In the genomic region with DNA sequence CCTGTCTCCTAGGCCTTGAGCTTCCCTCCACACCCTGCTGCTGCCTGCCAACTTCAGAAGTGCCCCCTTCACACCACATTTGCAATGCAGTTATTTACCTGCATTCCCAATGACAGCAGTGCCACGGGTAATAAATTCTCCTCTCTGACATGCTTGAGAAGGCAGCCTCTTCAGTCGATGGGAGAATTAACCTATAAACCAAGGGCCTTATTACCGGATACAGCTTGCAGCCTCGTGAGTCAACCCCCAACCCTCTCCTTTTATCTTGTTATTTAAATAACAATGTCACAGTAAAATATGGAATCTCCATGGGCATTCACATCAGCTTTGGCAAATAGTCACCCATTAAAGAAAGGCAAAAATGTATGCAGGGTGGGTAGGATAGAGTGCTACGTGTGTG, we compare ENCODE assay signal across 22 cellular contexts. TPM values are rescaled to one million over a fixed set of nuclear protein-coding genes. Genes with fewer than 3 reads are reported as not detected.
DNase-seq lines count a peak whose midpoint lies in the region; ATAC-seq and TF ChIP-seq lines count a peak whose summit lies in the region.
"Had no signal": no experiment of that assay in that cellular context is flagged by ENCODE, and none has a peak within 500 bp of the region (broad histone marks: within the 10 kb centered on the region; RNA-seq: fewer than 3 reads in every experiment).

No MANE protein-coding gene starts in this region.

- TF ChIP-seq CTCF in transverse colon (IDR thresholded peaks at IDR 0.05) = no peak

- H3K27ac Mint-ChIP-seq in natural killer cell treated with Interleukin-12 subunit alpha and Interleukin-12 subunit beta and Interleukin-15 and Interleukin-18, amount 100 ng/mL, for 72 hours = no peak overlapping the region
- H3K27ac Mint-ChIP-seq in activated CD4-positive, alpha-beta memory T cell treated with anti-CD3 and anti-CD28 coated beads for 36 hours = no peak overlapping the region
- H3K27ac Mint-ChIP-seq: activated CD8-positive, alpha-beta T cell treated with anti-CD3 and anti-CD28 coated beads for 36 hours; activated naive CD4-positive, alpha-beta T cell treated with anti-CD3 and anti-CD28 coated beads, Interleukin-2, amount 10 ng/mL, durations not matched to agents 7 days and 5 days had no signal

- H3K4me3 Mint-ChIP-seq in natural killer cell treated with Interleukin-12 subunit alpha and Interleukin-12 subunit beta and Interleukin-15 and Interleukin-18, amount 100 ng/mL, for 72 hours = no peak overlapping the region
- no peak overlapping the region for H3K4me3 Mint-ChIP-seq in activated CD4-positive, alpha-beta memory T cell treated with anti-CD3 and anti-CD28 coated beads for 36 hours
- H3K4me3 Mint-ChIP-seq: activated CD8-positive, alpha-beta T cell treated with anti-CD3 and anti-CD28 coated beads for 36 hours; activated naive CD4-positive, alpha-beta T cell treated with anti-CD3 and anti-CD28 coated beads, Interleukin-2, amount 10 ng/mL, durations not matched to agents 7 days and 5 days; activated T-cell treated with anti-CD3 and anti-CD28 coated beads, Interleukin-2, amount 50 U/mL, for 4 hours; IgD-negative memory B cell; neural crest cell had no signal

- POLR2A ChIA-PET in activated CD4-positive, alpha-beta memory T cell treated with anti-CD3 and anti-CD28 coated beads for 36 hours (lab: Charles Lee) = no interaction called here

- CTCF ChIA-PET in activated CD4-positive, alpha-beta memory T cell treated with anti-CD3 and anti-CD28 coated beads for 36 hours (lab: Charles Lee) = no interaction called here

- no peak for TF ChIP-seq EP300 in transverse colon (IDR thresholded peaks at IDR 0.05; ENCODE audit: low read depth)

- no peaks in the 10 kb centered on the region for H3K27me3 ChIP-seq in transverse colon
- H3K27me3 ChIP-seq: hepatocyte, MG63, tibial nerve had no signal

- in situ Hi-C loops in transverse colon (cut with MboI; ENCODE audit: low pct_ligation_motif_present in 1 of 4, low pct_unique_long_range_greater_than_20kb in 1 of 4, low sequenced_read_pairs in 3 of 4) = no loop called here

- peaks cover 19 to 40% of the 10 kb centered on the region in 2 donors for H3K27me3 Mint-ChIP-seq in natural killer cell treated with Interleukin-12 subunit alpha and Interleukin-12 subunit beta and Interleukin-15 and Interleukin-18, amount 100 ng/mL, for 72 hours
- peaks cover 13% of the 10 kb centered on the region for H3K27me3 Mint-ChIP-seq in activated CD4-positive, alpha-beta memory T cell treated with anti-CD3 and anti-CD28 coated beads for 36 hours

- DNase-seq in DMS153 treated with DMSO at 0.1 percent for 48 hours (lab: John Stamatoyannopoulos, UW; ENCODE audit: unreplicated experiment) (peak; percentile 65), NCI-H1417 treated with DMSO at 0.1 percent for 48 hours (lab: John Stamatoyannopoulos, UW) (peak; percentile 31), NCI-H524 treated with DMSO at 0.1 percent for 48 hours (lab: John Stamatoyannopoulos, UW) (peak; percentile 35), kidney glomerular epithelial cell (lab: John Stamatoyannopoulos, UW) (peak; percentile 76), transverse colon (no peak)
- DNase-seq in natural killer cell treated with Interleukin-12 subunit alpha and Interleukin-12 subunit beta and Interleukin-15 and Interleukin-18, amount 100 ng/mL, for 72 hours (ENCODE audit: low spot score) = no peak
- no peak for DNase-seq in activated CD4-positive, alpha-beta memory T cell treated with anti-CD3 and anti-CD28 coated beads for 36 hours
- DNase-seq: activated CD8-positive, alpha-beta T cell treated with anti-CD3 and anti-CD28 coated beads for 36 hours; activated naive CD4-positive, alpha-beta T cell treated with anti-CD3 and anti-CD28 coated beads, Interleukin-2, amount 10 ng/mL, durations not matched to agents 7 days and 5 days; activated T-cell treated with anti-CD3 and anti-CD28 coated beads, Interleukin-2, amount 50 U/mL, for 4 hours; C1 segment of cervical spinal cord; MG63; retina; SHP77; stimulated activated naive CD4-positive, alpha-beta T cell; T-helper 1 cell had no signal

- H3K4me1 Mint-ChIP-seq in natural killer cell treated with Interleukin-12 subunit alpha and Interleukin-12 subunit beta and Interleukin-15 and Interleukin-18, amount 100 ng/mL, for 72 hours (ENCODE audit: low read depth in 2 of 2) = no peaks in the 10 kb centered on the region
- H3K4me1 Mint-ChIP-seq in activated CD4-positive, alpha-beta memory T cell treated with anti-CD3 and anti-CD28 coated beads for 36 hours (ENCODE audit: low read depth) = no peaks in the 10 kb centered on the region
- H3K4me1 Mint-ChIP-seq: activated naive CD4-positive, alpha-beta T cell treated with anti-CD3 and anti-CD28 coated beads, Interleukin-2, amount 10 ng/mL, durations not matched to agents 7 days and 5 days; IgD-negative memory B cell; neural crest cell had no signal

- intact Hi-C loops in activated CD4-positive, alpha-beta memory T cell treated with anti-CD3 and anti-CD28 coated beads for 36 hours (cut with micrococcal nuclease) = no loop called here
- intact Hi-C loops in transverse colon (cut with DNase I; ENCODE audit: low total_unique reads) = no loop called here

- H3K27ac ChIP-seq in transverse colon = no peak overlapping the region
- H3K27ac ChIP-seq: hepatocyte, tibial nerve, VCaP had no signal

- WGBS in transverse colon (ENCODE audit: low coverage in 1 of 2), 2 donors = 65 to 66% methylated on average over 4 to 5 of the region's 5 CpGs

- no peak overlapping the region for H3K4me3 ChIP-seq in transverse colon
- H3K4me3 ChIP-seq: hepatocyte, MG63, tibial nerve had no signal

- TF ChIP-seq POLR2A in transverse colon (IDR thresholded peaks at IDR 0.05) = no peak

- no peaks in the 10 kb centered on the region for H3K36me3 Mint-ChIP-seq in natural killer cell treated with Interleukin-12 subunit alpha and Interleukin-12 subunit beta and Interleukin-15 and Interleukin-18, amount 100 ng/mL, for 72 hours
- no peaks in the 10 kb centered on the region for H3K36me3 Mint-ChIP-seq in activated CD4-positive, alpha-beta memory T cell treated with anti-CD3 and anti-CD28 coated beads for 36 hours
- H3K36me3 Mint-ChIP-seq: activated naive CD4-positive, alpha-beta T cell treated with anti-CD3 and anti-CD28 coated beads, Interleukin-2, amount 10 ng/mL, durations not matched to agents 7 days and 5 days; IgD-negative memory B cell had no signal

- no peaks in the 10 kb centered on the region for H3K9me3 ChIP-seq in transverse colon
- H3K9me3 ChIP-seq: MG63, tibial nerve had no signal

- no peak for ATAC-seq in natural killer cell treated with Interleukin-12 subunit alpha and Interleukin-12 subunit beta and Interleukin-15 and Interleukin-18, amount 100 ng/mL, for 72 hours
- no peak for ATAC-seq in HG03135 (IDR thresholded peaks at IDR 0.05; ENCODE audit: unreplicated experiment)
- ATAC-seq: activated CD8-positive, alpha-beta T cell treated with anti-CD3 and anti-CD28 coated beads for 36 hours; activated T-cell treated with anti-CD3 and anti-CD28 coated beads, Interleukin-2, amount 50 U/mL, for 4 hours had no signal

- H3K9me3 Mint-ChIP-seq in natural killer cell treated with Interleukin-12 subunit alpha and Interleukin-12 subunit beta and Interleukin-15 and Interleukin-18, amount 100 ng/mL, for 72 hours = no peaks in the 10 kb centered on the region
- H3K9me3 Mint-ChIP-seq in activated CD4-positive, alpha-beta memory T cell treated with anti-CD3 and anti-CD28 coated beads for 36 hours = no peaks in the 10 kb centered on the region
- H3K9me3 Mint-ChIP-seq: activated CD8-positive, alpha-beta T cell treated with anti-CD3 and anti-CD28 coated beads for 36 hours; activated naive CD4-positive, alpha-beta T cell treated with anti-CD3 and anti-CD28 coated beads, Interleukin-2, amount 10 ng/mL, durations not matched to agents 7 days and 5 days; activated T-cell treated with anti-CD3 and anti-CD28 coated beads, Interleukin-2, amount 50 U/mL, for 4 hours; neural crest cell had no signal

- H3K36me3 ChIP-seq in transverse colon = no peaks in the 10 kb centered on the region
- H3K36me3 ChIP-seq: MG63, tibial nerve had no signal

- H3K4me1 ChIP-seq in transverse colon = no peaks in the 10 kb centered on the region
- H3K4me1 ChIP-seq: tibial nerve had no signal

RNA-seq across cellular contexts. Expression of gene LGI2, which starts 34.7 kb away (rescaled TPM):
- total RNA-seq in natural killer cell treated with Interleukin-12 subunit alpha and Interleukin-12 subunit beta and Interleukin-15 and Interleukin-18, amount 100 ng/mL, for 72 hours = not detected
- not detected for total RNA-seq in activated CD4-positive, alpha-beta memory T cell treated with anti-CD3 and anti-CD28 coated beads for 36 hours
- total RNA-seq in transverse colon = under 1 TPM in 3 of 4 donors, not detected in 1; 0.32 to 0.75 (median 0.41) TPM
- total RNA-seq: activated CD8-positive, alpha-beta T cell treated with anti-CD3 and anti-CD28 coated beads for 36 hours; activated T-cell treated with anti-CD3 and anti-CD28 coated beads, Interleukin-2, amount 50 U/mL, for 4 hours had no signal

Comparison
In these comparisons a context has a peak if more than half of its experiments do, and no peak if none do; other contexts are left out.
1. DNase-seq: peak in DMS153 treated with DMSO at 0.1 percent for 48 hours (single experiment), NCI-H1417 treated with DMSO at 0.1 percent for 48 hours (single experiment), NCI-H524 treated with DMSO at 0.1 percent for 48 hours (single experiment) and kidney glomerular epithelial cell (single experiment); none in natural killer cell treated with Interleukin-12 subunit alpha and Interleukin-12 subunit beta and Interleukin-15 and Interleukin-18, amount 100 ng/mL, for 72 hours (single experiment), activated CD4-positive, alpha-beta memory T cell treated with anti-CD3 and anti-CD28 coated beads for 36 hours (single experiment) and transverse colon (single experiment).